ENCODE assay signal across 8 cellular contexts in the genomic region with DNA sequence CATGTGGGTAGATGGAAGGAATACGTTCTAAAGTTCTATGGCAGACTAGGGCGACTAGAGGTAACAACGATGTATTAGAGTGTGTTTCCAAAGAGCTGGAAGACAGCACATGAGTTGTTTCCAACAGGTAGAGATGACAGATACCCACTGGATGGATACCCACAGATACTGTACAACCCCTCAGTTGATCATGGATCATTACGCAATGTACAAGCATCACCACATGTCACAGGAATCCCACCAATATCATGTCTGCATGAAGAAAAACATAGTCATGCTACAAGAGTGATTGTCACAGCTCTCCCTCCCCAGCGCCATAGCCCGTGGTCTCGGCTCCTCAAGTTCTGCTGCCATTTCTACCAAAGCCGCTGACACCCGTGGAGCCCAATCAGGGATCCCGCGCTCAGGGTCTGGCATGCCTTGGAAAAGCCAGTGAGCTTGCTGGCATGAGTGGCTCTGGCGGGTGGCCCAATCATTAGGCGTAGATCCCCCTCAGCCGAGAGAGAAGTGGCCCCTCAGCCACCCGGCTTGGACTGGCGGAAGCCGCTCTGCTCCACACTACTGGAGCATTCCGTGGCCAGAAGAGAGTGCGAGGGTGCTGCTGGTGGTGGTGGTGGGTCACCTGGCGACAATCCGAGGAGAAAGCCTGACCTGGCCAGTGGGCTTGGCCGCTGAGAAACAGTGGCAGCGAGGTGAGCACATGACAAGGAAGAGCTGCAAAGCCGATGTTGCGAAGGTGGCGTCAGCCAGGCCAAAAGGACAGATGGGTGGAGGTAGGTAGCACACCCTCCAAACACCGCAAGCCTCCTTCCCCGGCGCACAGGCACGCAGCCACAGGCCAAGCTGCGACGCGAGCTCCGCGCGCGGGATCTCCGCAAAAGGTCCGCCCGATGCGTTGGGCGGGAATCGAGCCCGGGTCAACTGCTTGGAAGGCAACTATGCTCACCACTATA.
DNase-seq lines count a peak whose midpoint lies in the region; ATAC-seq and TF ChIP-seq lines count a peak whose summit lies in the region.

No MANE protein-coding gene starts in this region.

- peaks cover 69% of the 10 kb centered on the region for H3K27me3 Mint-ChIP-seq in nephron progenitor cell (ENCODE audit: low read depth, poor library complexity)

- intact Hi-C loops in PC-9 (cut with micrococcal nuclease; ENCODE audit: unreplicated experiment): loop anchor here (10.0 kb wide), 1 partner anchor 45 kb away; no protein-coding TSS in a partner anchor

- H3K4me1 ChIP-seq in PC-9 (replicated peaks; ENCODE audit: insufficient read depth): 0 out of 2 replicates have a peak, but pooled peaks cover 4% of the 10 kb centered on the region

- H3K9me3 ChIP-seq in PC-9 (ENCODE audit: insufficient read depth, low read depth): no peaks in the 10 kb centered on the region

- no TSS peak for BruUV-seq in PC-9 (replicated peaks; lab: Mats Ljungman, UMichigan)

- POLR2A ChIA-PET in PC-9 (lab: Charles Lee; ENCODE audit: unreplicated experiment): interaction anchor here (0.7 kb wide), 1 partner anchor 284 kb away, joined by 3 read pairs; no protein-coding TSS in a partner anchor

- H4K20me1 ChIP-seq in PC-9 (ENCODE audit: insufficient read depth): no peaks in the 10 kb centered on the region

- H3K36me3 ChIP-seq in PC-9 (ENCODE audit: low read depth): no peaks in the 10 kb centered on the region

- H3K9me2 ChIP-seq in PC-9 (ENCODE audit: insufficient read depth): no peaks in the 10 kb centered on the region

- no peaks in the 10 kb centered on the region for H3K36me3 Mint-ChIP-seq in nephron progenitor cell (ENCODE audit: low read depth)

- TF ChIP-seq POLR2A in erythroblast (IDR thresholded peaks at IDR 0.05; ENCODE audit: low read length): no peak

- peak overlapping the region; percentile 79 for H2AFZ ChIP-seq in PC-9

- H3K27ac Mint-ChIP-seq in nephron progenitor cell: no peak overlapping the region

- peaks cover 16% of the 10 kb centered on the region for H3K9me3 Mint-ChIP-seq in nephron progenitor cell

- CTCF ChIA-PET in PC-9 (lab: Charles Lee): no interaction called here

- no peaks in the 10 kb centered on the region for H3K27me3 ChIP-seq in PC-9 (ENCODE audit: insufficient read depth, low read depth)

- H3K4me3 Mint-ChIP-seq in nephron progenitor cell: peak overlapping the region; percentile 70

- H3K4me2 ChIP-seq in PC-9: peak overlapping the region; percentile 79

- peak overlapping the region; percentile 90 for H3K4me3 ChIP-seq in PC-9
- H3K4me3 ChIP-seq in coronary artery: peak overlapping the region; percentile 81

- TF ChIP-seq CTCF in PC-9 (conservative IDR thresholded peaks at IDR 0.05) (no peak), coronary artery (IDR thresholded peaks at IDR 0.05) (no peak), nephron progenitor cell (IDR thresholded peaks at IDR 0.05) (no peak)

- H3K4me1 Mint-ChIP-seq in nephron progenitor cell: peaks cover 5% of the 10 kb centered on the region

- no peaks in the 10 kb centered on the region; the same call in 1 of the 2 replicates for H3F3A ChIP-seq in PC-9 (ENCODE audit: insufficient read depth, low read depth)

- no peaks in the 10 kb centered on the region for H3K79me2 ChIP-seq in PC-9 (ENCODE audit: low read depth)

- no peak overlapping the region for H3K27ac ChIP-seq in PC-9
- H3K27ac ChIP-seq in coronary artery: no peak overlapping the region

- ATAC-seq in HG03039 (IDR thresholded peaks at IDR 0.05; ENCODE audit: unreplicated experiment): no peak

- DNase-seq in GM03348 (ENCODE audit: low spot score) (peak; percentile 11), PC-9 (no peak), coronary artery (ENCODE audit: low spot score) (no peak), nephron progenitor cell (peak; percentile 14), erythroblast (lab: John Stamatoyannopoulos, UW) (no peak), AML-193 (lab: John Stamatoyannopoulos, UW) (no peak), globus pallidus (ENCODE audit: low spot score) (no peak)

Comparison
In these comparisons a context has a peak if more than half of its experiments do, and no peak if none do; other contexts are left out.
1. DNase-seq: peak in GM03348 (single experiment) and nephron progenitor cell (single experiment); none in PC-9 (0 of 2), coronary artery (single experiment), erythroblast (0 of 2), AML-193 (0 of 2) and globus pallidus (single experiment).